ENCODE assay signal across 19 cellular contexts in the genomic region with DNA sequence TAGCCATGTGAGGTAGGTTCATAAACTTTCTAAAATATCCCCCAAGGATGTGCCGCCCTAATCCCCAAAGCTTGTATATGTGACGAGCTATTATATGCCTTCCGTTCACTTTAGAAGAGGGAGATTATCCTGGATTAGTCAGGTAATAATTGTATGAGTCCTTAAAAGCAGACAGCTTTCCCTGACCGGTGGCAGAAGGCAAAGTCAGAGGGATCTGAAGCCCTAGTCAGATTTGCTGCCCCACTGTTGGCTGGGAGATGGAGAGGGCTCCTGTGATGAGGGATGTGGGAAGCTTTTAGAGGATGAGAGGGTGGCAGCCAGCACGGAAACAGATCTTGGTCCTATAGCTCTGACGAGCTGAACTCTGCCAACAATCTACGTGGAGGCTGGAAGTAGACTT. TPM values are rescaled to one million over a fixed set of nuclear protein-coding genes. Genes with fewer than 3 reads are reported as not detected.
DNase-seq lines count a peak whose midpoint lies in the region; ATAC-seq and TF ChIP-seq lines count a peak whose summit lies in the region.
"Had no signal": no experiment of that assay in that cellular context is flagged by ENCODE, and none has a peak within 500 bp of the region (broad histone marks: within the 10 kb centered on the region; RNA-seq: fewer than 3 reads in every experiment).

No MANE protein-coding gene starts in this region.

- ATAC-seq in right cardiac atrium (no peak), Right ventricle myocardium inferior (no peak)
- ATAC-seq: CD8-positive, alpha-beta T cell; GM23338; K562; PC-3 had no signal

- TF ChIP-seq EP300 in esophagus muscularis mucosa (IDR thresholded peaks at IDR 0.05): no peak
- TF ChIP-seq EP300 in ovary (IDR thresholded peaks at IDR 0.05): no peak

- H3K27ac ChIP-seq in right cardiac atrium (ENCODE audit: low read length): peak overlapping the region; percentile 19
- peak overlapping the region; percentile 51 to 92 (median 88) for H3K27ac ChIP-seq in esophagus muscularis mucosa (replicated peaks in 1 of 4)
- H3K27ac ChIP-seq in ovary: peak overlapping the region; percentile 49 to 96
- H3K27ac ChIP-seq: RWPE1, SJCRH30 had no signal

- H3K27me3 ChIP-seq in right cardiac atrium (ENCODE audit: control insufficient read depth, insufficient read depth) (no peaks in the 10 kb centered on the region), esophagus muscularis mucosa (no peaks in the 10 kb centered on the region), ovary (no peaks in the 10 kb centered on the region)
- H3K27me3 ChIP-seq: SJCRH30 had no signal

- H3K4me3 ChIP-seq in right cardiac atrium (ENCODE audit: low read length) (no peak overlapping the region), esophagus muscularis mucosa (no peak overlapping the region), ovary (no peak overlapping the region)
- H3K4me3 ChIP-seq: GM23338, K562, SJCRH30 had no signal

- H3K36me3 ChIP-seq in esophagus muscularis mucosa (peaks cover 0 to 21% (median 9%) of the 10 kb centered on the region in 4 donors), ovary (no peaks in the 10 kb centered on the region)

- DNase-seq in right cardiac atrium (no peak), Right ventricle myocardium inferior (ENCODE audit: missing footprints) (no peak), esophagus muscularis mucosa (ENCODE audit: extremely low spot score) (no peak), ovary (no peak), SW 1271 (lab: John Stamatoyannopoulos, UW) (no peak), AML-193 (lab: John Stamatoyannopoulos, UW) (no peak), glomerular visceral epithelial cell (ENCODE audit: extremely low spot score) (no peak)
- no peak for DNase-seq in activated CD4-positive, alpha-beta T cell treated with anti-CD3 and anti-CD28 coated beads for 1 hour
- DNase-seq: Calu3; CD8-positive, alpha-beta T cell; HCEC 1CT; NCI-H1105; NCI-H2081 treated with DMSO at 0.1 percent for 48 hours; NCI-H774; PC-3; SJCRH30 had no signal

- WGBS in right cardiac atrium: 77% methylated on average over 7 of the region's 7 CpGs
- whole genome bisulfite sequencing in esophagus muscularis mucosa: 87% methylated on average over 4 of the region's 7 CpGs
- WGBS in ovary, 3 donors: 53 to 69% (median 69%) methylated on average over 6 to 7 of the region's 7 CpGs

- H3K4me1 ChIP-seq in right cardiac atrium (ENCODE audit: control insufficient read depth, insufficient read depth, low read length): peaks cover 10% of the 10 kb centered on the region
- peaks cover 16 to 69% (median 55%) of the 10 kb centered on the region in 4 donors for H3K4me1 ChIP-seq in esophagus muscularis mucosa
- peaks cover 20% of the 10 kb centered on the region for H3K4me1 ChIP-seq in ovary (ENCODE audit: insufficient read depth)

- no peak for TF ChIP-seq POLR2A in esophagus muscularis mucosa (IDR thresholded peaks at IDR 0.05; ENCODE audit: low read depth)
- no peak for TF ChIP-seq POLR2A in ovary (IDR thresholded peaks at IDR 0.05)

- intact Hi-C loops in right cardiac atrium (cut with DNase I): no loop called here
- intact Hi-C loops in Right ventricle myocardium inferior (cut with DNase I): no loop called here
- intact Hi-C loops in esophagus muscularis mucosa (cut with DNase I): no loop called here
- intact Hi-C loops in ovary (cut with DNase I): loop anchor here in 2 of 4 donors (10.0 kb wide), 1 partner anchor 50 kb away; the partner anchor contains the start of gene SH3PXD2B (in 2 of the 2)

- H3K9me3 ChIP-seq in right cardiac atrium (ENCODE audit: control insufficient read depth, low read length) (no peaks in the 10 kb centered on the region), esophagus muscularis mucosa (no peaks in the 10 kb centered on the region), ovary (no peaks in the 10 kb centered on the region)
- H3K9me3 ChIP-seq: SJCRH30 had no signal

- no peak for TF ChIP-seq CTCF in esophagus muscularis mucosa (IDR thresholded peaks at IDR 0.05)
- TF ChIP-seq CTCF in ovary (IDR thresholded peaks at IDR 0.05): no peak

RNA-seq across cellular contexts. Expression of gene SH3PXD2B, which starts 49.1 kb away (rescaled TPM):
- total RNA-seq in right cardiac atrium (10 to 100 TPM in 1 of 4 donors, 1 to 10 TPM in 3; 5.1 to 18.0 (median 9.1) TPM), Right ventricle myocardium inferior (5.4 TPM), esophagus muscularis mucosa (10 to 100 TPM; 41.5 to 66.5 (median 49.2) TPM), ovary (10 to 100 TPM; 13.0 to 71.8 (median 61.1) TPM)
- polyA plus RNA-seq in right cardiac atrium (2.2 TPM), ovary (10 to 100 TPM; 16.6 to 49.9 TPM)

Comparison
In these comparisons a context has a peak if more than half of its experiments do, and no peak if none do; other contexts are left out.
1. H3K27ac ChIP-seq: peak in every context shown above with its lines; median percentile 88 in esophagus muscularis mucosa; 72 in ovary; 19 in right cardiac atrium.